ENCODE assay signal across 1 cellular context in the genomic region with DNA sequence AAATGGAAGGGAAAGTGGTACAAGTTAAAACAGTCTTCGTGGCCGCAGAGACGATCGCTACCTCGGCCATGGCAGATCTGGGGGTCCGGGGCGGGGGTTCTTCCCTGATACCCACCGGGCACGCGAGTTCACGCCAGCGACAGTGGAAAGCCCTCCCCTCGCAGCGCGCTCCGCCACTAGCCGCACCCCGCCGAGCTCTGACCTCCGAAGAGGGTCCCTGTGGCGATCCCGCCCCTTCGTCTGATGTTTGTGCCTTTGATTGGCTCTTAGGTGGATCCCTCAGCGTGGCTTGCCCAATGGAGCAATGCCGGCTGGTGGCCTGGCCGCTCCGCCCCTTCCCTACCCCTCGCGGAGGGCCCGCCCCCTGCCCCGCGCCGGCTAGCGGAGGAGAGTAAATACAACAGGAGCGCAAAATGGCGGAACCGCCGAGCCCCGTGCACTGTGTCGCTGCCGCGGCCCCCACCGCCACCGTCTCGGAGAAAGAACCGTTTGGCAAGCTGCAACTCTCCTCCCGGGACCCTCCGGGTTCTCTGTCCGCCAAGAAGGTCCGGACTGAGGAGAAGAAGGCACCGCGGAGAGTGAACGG.
TF ChIP-seq lines count a peak whose summit lies in the region.

A gene (plus strand): TSS at position 403 of the 586 bp plus-strand sequence. CDS start 11 bp downstream, at position 414.

TF ChIP-seq in K562, 482 proteins besides CTCF, POLR2A, EP300 and RAD21 (continued from another document and continues in another):
- TF ChIP-seq, protein P1, sequence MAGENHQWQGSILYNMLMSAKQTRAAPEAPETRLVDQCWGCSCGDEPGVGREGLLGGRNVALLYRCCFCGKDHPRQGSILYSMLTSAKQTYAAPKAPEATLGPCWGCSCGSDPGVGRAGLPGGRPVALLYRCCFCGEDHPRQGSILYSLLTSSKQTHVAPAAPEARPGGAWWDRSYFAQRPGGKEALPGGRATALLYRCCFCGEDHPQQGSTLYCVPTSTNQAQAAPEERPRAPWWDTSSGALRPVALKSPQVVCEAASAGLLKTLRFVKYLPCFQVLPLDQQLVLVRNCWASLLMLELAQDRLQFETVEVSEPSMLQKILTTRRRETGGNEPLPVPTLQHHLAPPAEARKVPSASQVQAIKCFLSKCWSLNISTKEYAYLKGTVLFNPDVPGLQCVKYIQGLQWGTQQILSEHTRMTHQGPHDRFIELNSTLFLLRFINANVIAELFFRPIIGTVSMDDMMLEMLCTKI (IDR thresholded peaks at IDR 0.05; ENCODE audit: partially characterized antibody), result no peak
- TF ChIP-seq, protein P2, sequence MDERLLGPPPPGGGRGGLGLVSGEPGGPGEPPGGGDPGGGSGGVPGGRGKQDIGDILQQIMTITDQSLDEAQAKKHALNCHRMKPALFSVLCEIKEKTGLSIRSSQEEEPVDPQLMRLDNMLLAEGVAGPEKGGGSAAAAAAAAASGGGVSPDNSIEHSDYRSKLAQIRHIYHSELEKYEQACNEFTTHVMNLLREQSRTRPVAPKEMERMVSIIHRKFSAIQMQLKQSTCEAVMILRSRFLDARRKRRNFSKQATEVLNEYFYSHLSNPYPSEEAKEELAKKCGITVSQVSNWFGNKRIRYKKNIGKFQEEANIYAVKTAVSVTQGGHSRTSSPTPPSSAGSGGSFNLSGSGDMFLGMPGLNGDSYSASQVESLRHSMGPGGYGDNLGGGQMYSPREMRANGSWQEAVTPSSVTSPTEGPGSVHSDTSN (CRISPR knock-in tag; IDR thresholded peaks at IDR 0.05; ENCODE audit: low read depth), result peak; percentile 95
- TF ChIP-seq, protein P2 (tag; conservative IDR thresholded peaks at IDR 0.05; ENCODE audit: low read depth), result peak; percentile 98
- TF ChIP-seq ZBTB7A (IDR thresholded peaks at IDR 0.05; ENCODE audit: borderline replicate concordance, control insufficient read depth, low read depth, low read length), result peak; percentile 97
- TF ChIP-seq, protein P3, sequence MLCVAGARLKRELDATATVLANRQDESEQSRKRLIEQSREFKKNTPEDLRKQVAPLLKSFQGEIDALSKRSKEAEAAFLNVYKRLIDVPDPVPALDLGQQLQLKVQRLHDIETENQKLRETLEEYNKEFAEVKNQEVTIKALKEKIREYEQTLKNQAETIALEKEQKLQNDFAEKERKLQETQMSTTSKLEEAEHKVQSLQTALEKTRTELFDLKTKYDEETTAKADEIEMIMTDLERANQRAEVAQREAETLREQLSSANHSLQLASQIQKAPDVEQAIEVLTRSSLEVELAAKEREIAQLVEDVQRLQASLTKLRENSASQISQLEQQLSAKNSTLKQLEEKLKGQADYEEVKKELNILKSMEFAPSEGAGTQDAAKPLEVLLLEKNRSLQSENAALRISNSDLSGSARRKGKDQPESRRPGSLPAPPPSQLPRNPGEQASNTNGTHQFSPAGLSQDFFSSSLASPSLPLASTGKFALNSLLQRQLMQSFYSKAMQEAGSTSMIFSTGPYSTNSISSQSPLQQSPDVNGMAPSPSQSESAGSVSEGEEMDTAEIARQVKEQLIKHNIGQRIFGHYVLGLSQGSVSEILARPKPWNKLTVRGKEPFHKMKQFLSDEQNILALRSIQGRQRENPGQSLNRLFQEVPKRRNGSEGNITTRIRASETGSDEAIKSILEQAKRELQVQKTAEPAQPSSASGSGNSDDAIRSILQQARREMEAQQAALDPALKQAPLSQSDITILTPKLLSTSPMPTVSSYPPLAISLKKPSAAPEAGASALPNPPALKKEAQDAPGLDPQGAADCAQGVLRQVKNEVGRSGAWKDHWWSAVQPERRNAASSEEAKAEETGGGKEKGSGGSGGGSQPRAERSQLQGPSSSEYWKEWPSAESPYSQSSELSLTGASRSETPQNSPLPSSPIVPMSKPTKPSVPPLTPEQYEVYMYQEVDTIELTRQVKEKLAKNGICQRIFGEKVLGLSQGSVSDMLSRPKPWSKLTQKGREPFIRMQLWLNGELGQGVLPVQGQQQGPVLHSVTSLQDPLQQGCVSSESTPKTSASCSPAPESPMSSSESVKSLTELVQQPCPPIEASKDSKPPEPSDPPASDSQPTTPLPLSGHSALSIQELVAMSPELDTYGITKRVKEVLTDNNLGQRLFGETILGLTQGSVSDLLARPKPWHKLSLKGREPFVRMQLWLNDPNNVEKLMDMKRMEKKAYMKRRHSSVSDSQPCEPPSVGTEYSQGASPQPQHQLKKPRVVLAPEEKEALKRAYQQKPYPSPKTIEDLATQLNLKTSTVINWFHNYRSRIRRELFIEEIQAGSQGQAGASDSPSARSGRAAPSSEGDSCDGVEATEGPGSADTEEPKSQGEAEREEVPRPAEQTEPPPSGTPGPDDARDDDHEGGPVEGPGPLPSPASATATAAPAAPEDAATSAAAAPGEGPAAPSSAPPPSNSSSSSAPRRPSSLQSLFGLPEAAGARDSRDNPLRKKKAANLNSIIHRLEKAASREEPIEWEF (CRISPR knock-in tag; IDR thresholded peaks at IDR 0.05), result no peak
- 0 out of 2 replicates have a peak, but pooled peaks have one; percentile 72 for TF ChIP-seq LCOR (CRISPR knock-in tag; IDR thresholded peaks at IDR 0.05)
- no peak for TF ChIP-seq ZNF197 (CRISPR knock-in tag; IDR thresholded peaks at IDR 0.05; ENCODE audit: low read depth)
- TF ChIP-seq, protein P4, sequence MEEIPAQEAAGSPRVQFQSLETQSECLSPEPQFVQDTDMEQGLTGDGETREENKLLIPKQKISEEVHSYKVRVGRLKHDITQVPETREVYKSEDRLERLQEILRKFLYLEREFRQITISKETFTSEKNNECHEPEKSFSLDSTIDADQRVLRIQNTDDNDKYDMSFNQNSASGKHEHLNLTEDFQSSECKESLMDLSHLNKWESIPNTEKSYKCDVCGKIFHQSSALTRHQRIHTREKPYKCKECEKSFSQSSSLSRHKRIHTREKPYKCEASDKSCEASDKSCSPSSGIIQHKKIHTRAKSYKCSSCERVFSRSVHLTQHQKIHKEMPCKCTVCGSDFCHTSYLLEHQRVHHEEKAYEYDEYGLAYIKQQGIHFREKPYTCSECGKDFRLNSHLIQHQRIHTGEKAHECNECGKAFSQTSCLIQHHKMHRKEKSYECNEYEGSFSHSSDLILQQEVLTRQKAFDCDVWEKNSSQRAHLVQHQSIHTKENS (CRISPR knock-in tag; IDR thresholded peaks at IDR 0.05), result no peak
- TF ChIP-seq, protein P5, sequence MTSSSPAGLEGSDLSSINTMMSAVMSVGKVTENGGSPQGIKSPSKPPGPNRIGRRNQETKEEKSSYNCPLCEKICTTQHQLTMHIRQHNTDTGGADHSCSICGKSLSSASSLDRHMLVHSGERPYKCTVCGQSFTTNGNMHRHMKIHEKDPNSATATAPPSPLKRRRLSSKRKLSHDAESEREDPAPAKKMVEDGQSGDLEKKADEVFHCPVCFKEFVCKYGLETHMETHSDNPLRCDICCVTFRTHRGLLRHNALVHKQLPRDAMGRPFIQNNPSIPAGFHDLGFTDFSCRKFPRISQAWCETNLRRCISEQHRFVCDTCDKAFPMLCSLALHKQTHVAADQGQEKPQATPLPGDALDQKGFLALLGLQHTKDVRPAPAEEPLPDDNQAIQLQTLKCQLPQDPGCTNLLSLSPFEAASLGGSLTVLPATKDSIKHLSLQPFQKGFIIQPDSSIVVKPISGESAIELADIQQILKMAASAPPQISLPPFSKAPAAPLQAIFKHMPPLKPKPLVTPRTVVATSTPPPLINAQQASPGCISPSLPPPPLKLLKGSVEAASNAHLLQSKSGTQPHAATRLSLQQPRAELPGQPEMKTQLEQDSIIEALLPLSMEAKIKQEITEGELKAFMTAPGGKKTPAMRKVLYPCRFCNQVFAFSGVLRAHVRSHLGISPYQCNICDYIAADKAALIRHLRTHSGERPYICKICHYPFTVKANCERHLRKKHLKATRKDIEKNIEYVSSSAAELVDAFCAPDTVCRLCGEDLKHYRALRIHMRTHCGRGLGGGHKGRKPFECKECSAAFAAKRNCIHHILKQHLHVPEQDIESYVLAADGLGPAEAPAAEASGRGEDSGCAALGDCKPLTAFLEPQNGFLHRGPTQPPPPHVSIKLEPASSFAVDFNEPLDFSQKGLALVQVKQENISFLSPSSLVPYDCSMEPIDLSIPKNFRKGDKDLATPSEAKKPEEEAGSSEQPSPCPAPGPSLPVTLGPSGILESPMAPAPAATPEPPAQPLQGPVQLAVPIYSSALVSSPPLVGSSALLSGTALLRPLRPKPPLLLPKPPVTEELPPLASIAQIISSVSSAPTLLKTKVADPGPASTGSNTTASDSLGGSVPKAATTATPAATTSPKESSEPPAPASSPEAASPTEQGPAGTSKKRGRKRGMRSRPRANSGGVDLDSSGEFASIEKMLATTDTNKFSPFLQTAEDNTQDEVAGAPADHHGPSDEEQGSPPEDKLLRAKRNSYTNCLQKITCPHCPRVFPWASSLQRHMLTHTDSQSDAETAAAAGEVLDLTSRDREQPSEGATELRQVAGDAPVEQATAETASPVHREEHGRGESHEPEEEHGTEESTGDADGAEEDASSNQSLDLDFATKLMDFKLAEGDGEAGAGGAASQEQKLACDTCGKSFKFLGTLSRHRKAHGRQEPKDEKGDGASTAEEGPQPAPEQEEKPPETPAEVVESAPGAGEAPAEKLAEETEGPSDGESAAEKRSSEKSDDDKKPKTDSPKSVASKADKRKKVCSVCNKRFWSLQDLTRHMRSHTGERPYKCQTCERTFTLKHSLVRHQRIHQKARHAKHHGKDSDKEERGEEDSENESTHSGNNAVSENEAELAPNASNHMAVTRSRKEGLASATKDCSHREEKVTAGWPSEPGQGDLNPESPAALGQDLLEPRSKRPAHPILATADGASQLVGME (CRISPR knock-in tag; IDR thresholded peaks at IDR 0.05), result 0 out of 2 replicates have a peak, but pooled peaks have one; percentile 69
- peak; percentile 92 for TF ChIP-seq KDM5B (IDR thresholded peaks at IDR 0.05; ENCODE audit: insufficient replicate concordance, low read depth, low read length)
- no peak for TF ChIP-seq KDM1A (IDR thresholded peaks at IDR 0.05)
- peak; percentile 79; the same call in 1 of the 2 replicates for TF ChIP-seq ZNF212 (CRISPR knock-in tag; IDR thresholded peaks at IDR 0.05)
- peak; percentile 41; the same call in 1 of the 2 replicates for TF ChIP-seq ZNF263 (CRISPR knock-in tag; IDR thresholded peaks at IDR 0.05; ENCODE audit: borderline replicate concordance)
- no peak for TF ChIP-seq EGR1 (conservative IDR thresholded peaks at IDR 0.05)
- TF ChIP-seq NFE2 (IDR thresholded peaks at IDR 0.05; ENCODE audit: low read depth), result no peak
- TF ChIP-seq, protein P6, sequence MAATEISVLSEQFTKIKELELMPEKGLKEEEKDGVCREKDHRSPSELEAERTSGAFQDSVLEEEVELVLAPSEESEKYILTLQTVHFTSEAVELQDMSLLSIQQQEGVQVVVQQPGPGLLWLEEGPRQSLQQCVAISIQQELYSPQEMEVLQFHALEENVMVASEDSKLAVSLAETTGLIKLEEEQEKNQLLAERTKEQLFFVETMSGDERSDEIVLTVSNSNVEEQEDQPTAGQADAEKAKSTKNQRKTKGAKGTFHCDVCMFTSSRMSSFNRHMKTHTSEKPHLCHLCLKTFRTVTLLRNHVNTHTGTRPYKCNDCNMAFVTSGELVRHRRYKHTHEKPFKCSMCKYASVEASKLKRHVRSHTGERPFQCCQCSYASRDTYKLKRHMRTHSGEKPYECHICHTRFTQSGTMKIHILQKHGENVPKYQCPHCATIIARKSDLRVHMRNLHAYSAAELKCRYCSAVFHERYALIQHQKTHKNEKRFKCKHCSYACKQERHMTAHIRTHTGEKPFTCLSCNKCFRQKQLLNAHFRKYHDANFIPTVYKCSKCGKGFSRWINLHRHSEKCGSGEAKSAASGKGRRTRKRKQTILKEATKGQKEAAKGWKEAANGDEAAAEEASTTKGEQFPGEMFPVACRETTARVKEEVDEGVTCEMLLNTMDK (IDR thresholded peaks at IDR 0.05; ENCODE audit: borderline replicate concordance, insufficient read depth, low read depth, low read length, poor library complexity, severe bottlenecking), result peak; percentile 21
- peak; percentile 92 for TF ChIP-seq RBBP5 (IDR thresholded peaks at IDR 0.05; ENCODE audit: borderline replicate concordance, insufficient read depth, low read length, poor library complexity, severe bottlenecking)
- TF ChIP-seq SIN3B (IDR thresholded peaks at IDR 0.05; ENCODE audit: low read depth), result no peak
- peak; percentile 22; the same call in 1 of the 2 replicates for TF ChIP-seq FOXJ2 (tag; IDR thresholded peaks at IDR 0.05)
- TF ChIP-seq, protein P7, sequence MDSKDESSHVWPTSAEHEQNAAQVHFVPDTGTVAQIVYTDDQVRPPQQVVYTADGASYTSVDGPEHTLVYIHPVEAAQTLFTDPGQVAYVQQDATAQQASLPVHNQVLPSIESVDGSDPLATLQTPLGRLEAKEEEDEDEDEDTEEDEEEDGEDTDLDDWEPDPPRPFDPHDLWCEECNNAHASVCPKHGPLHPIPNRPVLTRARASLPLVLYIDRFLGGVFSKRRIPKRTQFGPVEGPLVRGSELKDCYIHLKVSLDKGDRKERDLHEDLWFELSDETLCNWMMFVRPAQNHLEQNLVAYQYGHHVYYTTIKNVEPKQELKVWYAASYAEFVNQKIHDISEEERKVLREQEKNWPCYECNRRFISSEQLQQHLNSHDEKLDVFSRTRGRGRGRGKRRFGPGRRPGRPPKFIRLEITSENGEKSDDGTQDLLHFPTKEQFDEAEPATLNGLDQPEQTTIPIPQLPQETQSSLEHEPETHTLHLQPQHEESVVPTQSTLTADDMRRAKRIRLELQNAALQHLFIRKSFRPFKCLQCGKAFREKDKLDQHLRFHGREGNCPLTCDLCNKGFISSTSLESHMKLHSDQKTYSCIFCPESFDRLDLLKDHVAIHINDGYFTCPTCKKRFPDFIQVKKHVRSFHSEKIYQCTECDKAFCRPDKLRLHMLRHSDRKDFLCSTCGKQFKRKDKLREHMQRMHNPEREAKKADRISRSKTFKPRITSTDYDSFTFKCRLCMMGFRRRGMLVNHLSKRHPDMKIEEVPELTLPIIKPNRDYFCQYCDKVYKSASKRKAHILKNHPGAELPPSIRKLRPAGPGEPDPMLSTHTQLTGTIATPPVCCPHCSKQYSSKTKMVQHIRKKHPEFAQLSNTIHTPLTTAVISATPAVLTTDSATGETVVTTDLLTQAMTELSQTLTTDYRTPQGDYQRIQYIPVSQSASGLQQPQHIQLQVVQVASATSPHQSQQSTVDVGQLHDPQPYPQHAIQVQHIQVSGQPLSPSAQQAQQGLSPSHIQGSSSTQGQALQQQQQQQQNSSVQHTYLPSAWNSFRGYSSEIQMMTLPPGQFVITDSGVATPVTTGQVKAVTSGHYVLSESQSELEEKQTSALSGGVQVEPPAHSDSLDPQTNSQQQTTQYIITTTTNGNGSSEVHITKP (IDR thresholded peaks at IDR 0.05; ENCODE audit: partially characterized antibody), result peak; percentile 60
- TF ChIP-seq ZNF695 (CRISPR knock-in tag; IDR thresholded peaks at IDR 0.05), result no peak
- peak; percentile 84 for TF ChIP-seq CHD2 (IDR thresholded peaks at IDR 0.05; ENCODE audit: low read depth, low read length)
- TF ChIP-seq ZNF717 (CRISPR knock-in tag; IDR thresholded peaks at IDR 0.05), result no peak
- no peak for TF ChIP-seq ZFP1 (CRISPR knock-in tag; IDR thresholded peaks at IDR 0.05)
- no peak for TF ChIP-seq ETS2 (tag; IDR thresholded peaks at IDR 0.05; ENCODE audit: borderline replicate concordance, poor library complexity, severe bottlenecking)
- TF ChIP-seq ESRRA (IDR thresholded peaks at IDR 0.05; ENCODE audit: borderline replicate concordance, low read depth), result peak; percentile 66; the same call in 1 of the 2 replicates
- no peak; a peak in 1 of 4 replicates for TF ChIP-seq TEAD1 (CRISPR knock-in tag; IDR thresholded peaks at IDR 0.05)
- TF ChIP-seq ZKSCAN8 (CRISPR knock-in tag; IDR thresholded peaks at IDR 0.05), result no peak
- TF ChIP-seq HDAC2 (IDR thresholded peaks at IDR 0.05), result peak; percentile 46
- 0 out of 2 replicates have a peak, but pooled peaks have one; percentile 10 for TF ChIP-seq GATAD2A (IDR thresholded peaks at IDR 0.05)
